In genomic region chr2:102235491-102235890, GRCh38 we compare ENCODE assay signal across 11 cellular contexts. TPM values are rescaled to one million over a fixed set of nuclear protein-coding genes. Genes with fewer than 3 reads are reported as not detected.
DNase-seq lines count a peak whose midpoint lies in the region; ATAC-seq and TF ChIP-seq lines count a peak whose summit lies in the region.
"Had no signal": no experiment of that assay in that cellular context is flagged by ENCODE, and none has a peak within 500 bp of the region (broad histone marks: within the 10 kb centered on the region; RNA-seq: fewer than 3 reads in every experiment).

No MANE protein-coding gene starts in this region.

- H3K27me3 Mint-ChIP-seq in activated naive CD4-positive, alpha-beta T cell treated with anti-CD3 and anti-CD28 coated beads for 36 hours (ENCODE audit: low read depth): no peaks in the 10 kb centered on the region
- peaks cover 7% of the 10 kb centered on the region for H3K27me3 Mint-ChIP-seq in endothelial cell (ENCODE audit: unreplicated experiment)
- no peaks in the 10 kb centered on the region for H3K27me3 Mint-ChIP-seq in activated T-helper 1 cell treated with anti-CD3 and anti-CD28 coated beads, Interleukin-12 subunit alpha, Interleukin-12 subunit beta, Interleukin-2, Interleukin-4 antibody, amounts not matched to agents 30 ng/mL and 10 ng/mL and 1 ng/mL, durations not matched to agents 14 hours and 24 hours and 36 hours (ENCODE audit: insufficient read depth)

- no peaks in the 10 kb centered on the region for H3K36me3 ChIP-seq in psoas muscle (ENCODE audit: insufficient read depth in 1 of 2, low read depth in 1 of 2)
- H3K36me3 ChIP-seq: sigmoid colon, thoracic aorta had no signal

- H3K9me3 Mint-ChIP-seq in activated naive CD4-positive, alpha-beta T cell treated with anti-CD3 and anti-CD28 coated beads for 36 hours: no peaks in the 10 kb centered on the region
- H3K9me3 Mint-ChIP-seq in endothelial cell (ENCODE audit: unreplicated experiment): no peaks in the 10 kb centered on the region
- H3K9me3 Mint-ChIP-seq in activated T-helper 1 cell treated with anti-CD3 and anti-CD28 coated beads, Interleukin-12 subunit alpha, Interleukin-12 subunit beta, Interleukin-2, Interleukin-4 antibody, amounts not matched to agents 30 ng/mL and 10 ng/mL and 1 ng/mL, durations not matched to agents 14 hours and 24 hours and 36 hours: no peaks in the 10 kb centered on the region

- CTCF ChIA-PET in activated naive CD4-positive, alpha-beta T cell treated with anti-CD3 and anti-CD28 coated beads for 36 hours (lab: Charles Lee): interaction anchor here (0.5 to 4.6 kb wide), 15 partner anchors 13 to 352 kb away, joined by 3 to 21 read pairs (median 4); no protein-coding TSS in a partner anchor

- no peak overlapping the region for H3K27ac Mint-ChIP-seq in activated naive CD4-positive, alpha-beta T cell treated with anti-CD3 and anti-CD28 coated beads for 36 hours
- H3K27ac Mint-ChIP-seq in endothelial cell (ENCODE audit: unreplicated experiment): no peak overlapping the region
- H3K27ac Mint-ChIP-seq in activated T-helper 1 cell treated with anti-CD3 and anti-CD28 coated beads, Interleukin-12 subunit alpha, Interleukin-12 subunit beta, Interleukin-2, Interleukin-4 antibody, amounts not matched to agents 30 ng/mL and 10 ng/mL and 1 ng/mL, durations not matched to agents 14 hours and 24 hours and 36 hours: no peak overlapping the region

- H3K9me3 ChIP-seq in psoas muscle: no peaks in the 10 kb centered on the region
- H3K9me3 ChIP-seq: sigmoid colon, thoracic aorta had no signal

- H3K36me3 Mint-ChIP-seq in activated naive CD4-positive, alpha-beta T cell treated with anti-CD3 and anti-CD28 coated beads for 36 hours (ENCODE audit: low read depth): no peaks in the 10 kb centered on the region
- no peaks in the 10 kb centered on the region for H3K36me3 Mint-ChIP-seq in endothelial cell (ENCODE audit: low read depth, unreplicated experiment)
- H3K36me3 Mint-ChIP-seq in activated T-helper 1 cell treated with anti-CD3 and anti-CD28 coated beads, Interleukin-12 subunit alpha, Interleukin-12 subunit beta, Interleukin-2, Interleukin-4 antibody, amounts not matched to agents 30 ng/mL and 10 ng/mL and 1 ng/mL, durations not matched to agents 14 hours and 24 hours and 36 hours (ENCODE audit: low read depth): peaks cover 6% of the 10 kb centered on the region

- no peak overlapping the region for H3K27ac ChIP-seq in psoas muscle
- H3K27ac ChIP-seq: sigmoid colon, thoracic aorta had no signal

- WGBS in psoas muscle, 3 donors: 85 to 88% (median 88%) methylated on average over 5 of the region's 5 CpGs

- DNase-seq in activated naive CD4-positive, alpha-beta T cell treated with anti-CD3 and anti-CD28 coated beads for 36 hours: peak; percentile 68
- DNase-seq in activated naive CD4-positive, alpha-beta T cell treated with anti-CD3 and anti-CD28 coated beads, Interleukin-2, amount 50 U/mL, for 16 hours: no peak
- DNase-seq in NCI-H460 (ENCODE audit: extremely low read depth, low read depth): peak; percentile 72
- peak; percentile 31 for DNase-seq in endothelial cell (ENCODE audit: low spot score)
- DNase-seq in psoas muscle: no peak
- DNase-seq in activated T-helper 1 cell treated with anti-CD3 and anti-CD28 coated beads, Interleukin-12 subunit alpha, Interleukin-12 subunit beta, Interleukin-2, Interleukin-4 antibody, amounts not matched to agents 30 ng/mL and 10 ng/mL and 1 ng/mL, durations not matched to agents 14 hours and 24 hours and 36 hours (ENCODE audit: low spot score): no peak
- DNase-seq in NCI-H2081 treated with DMSO at 0.1 percent for 48 hours (lab: John Stamatoyannopoulos, UW): no peak
- DNase-seq: NCI-H2029, sigmoid colon had no signal

- H3K27me3 ChIP-seq in psoas muscle (ENCODE audit: insufficient read depth in 3 of 3, low read length in 2 of 3): no peaks in the 10 kb centered on the region
- H3K27me3 ChIP-seq: sigmoid colon had no signal

- peaks cover 43% of the 10 kb centered on the region for H3K4me1 Mint-ChIP-seq in activated naive CD4-positive, alpha-beta T cell treated with anti-CD3 and anti-CD28 coated beads for 36 hours (ENCODE audit: low read depth)
- H3K4me1 Mint-ChIP-seq in endothelial cell (ENCODE audit: unreplicated experiment): peaks cover 6% of the 10 kb centered on the region
- peaks cover 53% of the 10 kb centered on the region for H3K4me1 Mint-ChIP-seq in activated T-helper 1 cell treated with anti-CD3 and anti-CD28 coated beads, Interleukin-12 subunit alpha, Interleukin-12 subunit beta, Interleukin-2, Interleukin-4 antibody, amounts not matched to agents 30 ng/mL and 10 ng/mL and 1 ng/mL, durations not matched to agents 14 hours and 24 hours and 36 hours (ENCODE audit: low read depth)

- no peak overlapping the region for H3K4me3 Mint-ChIP-seq in activated naive CD4-positive, alpha-beta T cell treated with anti-CD3 and anti-CD28 coated beads for 36 hours
- H3K4me3 Mint-ChIP-seq in endothelial cell (ENCODE audit: unreplicated experiment): no peak overlapping the region
- no peak overlapping the region for H3K4me3 Mint-ChIP-seq in activated T-helper 1 cell treated with anti-CD3 and anti-CD28 coated beads, Interleukin-12 subunit alpha, Interleukin-12 subunit beta, Interleukin-2, Interleukin-4 antibody, amounts not matched to agents 30 ng/mL and 10 ng/mL and 1 ng/mL, durations not matched to agents 14 hours and 24 hours and 36 hours

- no peaks in the 10 kb centered on the region for H3K4me1 ChIP-seq in psoas muscle

- ATAC-seq in psoas muscle (peak in 3 of 4 donors; percentile 64 to 70 (median 68)), GM19455 (IDR thresholded peaks at IDR 0.05; ENCODE audit: unreplicated experiment) (no peak)

- no peak overlapping the region for H3K4me3 ChIP-seq in psoas muscle
- H3K4me3 ChIP-seq: sigmoid colon, thoracic aorta had no signal

- intact Hi-C loops in activated naive CD4-positive, alpha-beta T cell treated with anti-CD3 and anti-CD28 coated beads for 36 hours (cut with micrococcal nuclease): loop anchor here (2.0 kb wide), 1 partner anchor 381 kb away; no protein-coding TSS in a partner anchor
- intact Hi-C loops in psoas muscle (cut with DNase I): loop anchor here in 1 of 2 donors (5.0 kb wide), 1 partner anchor 48 kb away; the partner anchor contains the start of gene IL1RL2
- intact Hi-C loops in activated T-helper 1 cell treated with anti-CD3 and anti-CD28 coated beads, Interleukin-12 subunit alpha, Interleukin-12 subunit beta, Interleukin-2, Interleukin-4 antibody, amounts not matched to agents 30 ng/mL and 10 ng/mL and 1 ng/mL, durations not matched to agents 14 hours and 24 hours and 36 hours (cut with micrococcal nuclease): loop anchor here (1.0 to 2.0 kb wide), 3 partner anchors 173 to 215 kb away; no protein-coding TSS in a partner anchor

- TF ChIP-seq CTCF in endothelial cell (IDR thresholded peaks at IDR 0.05; ENCODE audit: unreplicated experiment) (no peak), psoas muscle (IDR thresholded peaks at IDR 0.05) (peak; percentile 13)

RNA-seq across cellular contexts. Expression of gene IL1RL2, which starts 48.7 kb away (rescaled TPM):
- under 1 TPM; 0.30 to 0.91 TPM for total RNA-seq in activated naive CD4-positive, alpha-beta T cell treated with anti-CD3 and anti-CD28 coated beads for 36 hours
- total RNA-seq in NCI-H460 (2014; rRNA removed; shearing (Covaris generic)): not detected in 2 replicates
- polyA plus RNA-seq in NCI-H460 (2014; cell fraction: nucleus; rRNA removed): not detected in 2 replicates
- total RNA-seq in endothelial cell (ENCODE audit: unreplicated experiment): not detected
- under 1 TPM; 0.40 to 0.74 (median 0.56) TPM for total RNA-seq in psoas muscle
- polyA plus RNA-seq in psoas muscle: under 1 TPM; 0.27 to 0.74 (median 0.30) TPM
- total RNA-seq in activated T-helper 1 cell treated with anti-CD3 and anti-CD28 coated beads, Interleukin-12 subunit alpha, Interleukin-12 subunit beta, Interleukin-2, Interleukin-4 antibody, amounts not matched to agents 30 ng/mL and 10 ng/mL and 1 ng/mL, durations not matched to agents 14 hours and 24 hours and 36 hours: 0.16 TPM in 1 of 2 replicates, not detected in the other

Comparison
In these comparisons a context has a peak if more than half of its experiments do, and no peak if none do; other contexts are left out.
1. DNase-seq: peak in activated naive CD4-positive, alpha-beta T cell treated with anti-CD3 and anti-CD28 coated beads for 36 hours (single experiment), NCI-H460 (single experiment) and endothelial cell (single experiment); none in activated naive CD4-positive, alpha-beta T cell treated with anti-CD3 and anti-CD28 coated beads, Interleukin-2, amount 50 U/mL, for 16 hours (single experiment), psoas muscle (0 of 2), activated T-helper 1 cell treated with anti-CD3 and anti-CD28 coated beads, Interleukin-12 subunit alpha, Interleukin-12 subunit beta, Interleukin-2, Interleukin-4 antibody, amounts not matched to agents 30 ng/mL and 10 ng/mL and 1 ng/mL, durations not matched to agents 14 hours and 24 hours and 36 hours (single experiment) and NCI-H2081 treated with DMSO at 0.1 percent for 48 hours (single experiment).